18 cellular contexts compared by ENCODE assay signal in the genomic region with DNA sequence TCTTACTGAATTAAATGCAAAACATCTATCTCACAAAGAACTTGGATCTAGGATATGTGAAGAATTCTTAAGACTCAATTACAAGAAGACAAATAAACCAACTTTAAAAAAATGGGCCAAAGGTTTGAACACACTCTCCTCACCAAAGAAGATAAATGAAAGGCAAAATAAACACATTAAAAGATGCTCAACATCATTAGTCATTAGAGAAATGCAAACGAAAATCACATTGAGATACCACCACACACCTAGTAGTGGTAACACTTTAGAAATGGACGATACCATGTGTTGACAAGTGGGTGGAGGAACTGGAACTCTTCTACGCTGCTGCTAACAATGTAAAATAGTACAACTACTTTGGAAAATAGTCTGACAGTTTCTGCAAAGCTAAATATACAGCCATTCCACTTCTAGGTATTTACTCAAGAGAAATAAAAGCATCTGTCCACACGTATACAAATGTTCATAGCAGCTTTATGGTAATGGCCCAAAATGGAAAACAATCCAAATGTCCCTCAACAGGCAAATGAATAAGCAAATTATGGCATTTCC.
DNase-seq lines count a peak whose midpoint lies in the region; FAIRE-seq and TF ChIP-seq lines count a peak whose summit lies in the region.
"Had no signal": no experiment of that assay in that cellular context is flagged by ENCODE, and none has a peak within 500 bp of the region (broad histone marks: within the 10 kb centered on the region; RNA-seq: fewer than 3 reads in every experiment).

No MANE protein-coding gene starts in this region.

- H3K4me1 ChIP-seq in esophagus squamous epithelium (no peaks in the 10 kb centered on the region), GM23248 (ENCODE audit: insufficient read depth) (no peaks in the 10 kb centered on the region)
- H3K4me1 ChIP-seq: BLaER1 had no signal

- no peak overlapping the region for H3K4me3 Mint-ChIP-seq in type B pancreatic cell
- H3K4me3 Mint-ChIP-seq: CD14-positive monocyte; CD4-positive, alpha-beta memory T cell; H9; IgD-negative memory B cell had no signal

- H3K27me3 Mint-ChIP-seq in type B pancreatic cell, result no peaks in the 10 kb centered on the region

- H3K9me2 ChIP-seq in GM23248 (ENCODE audit: insufficient read depth), result no peaks in the 10 kb centered on the region

- H3K27ac ChIP-seq in esophagus squamous epithelium (no peak overlapping the region), GM23248 (no peak overlapping the region)
- H3K27ac ChIP-seq: BLaER1 had no signal

- peaks cover 26% of the 10 kb centered on the region for H3K4me1 Mint-ChIP-seq in type B pancreatic cell (ENCODE audit: unreplicated experiment)
- H3K4me1 Mint-ChIP-seq: IgD-negative memory B cell had no signal

- no peaks in the 10 kb centered on the region for H3K36me3 ChIP-seq in esophagus squamous epithelium
- no peaks in the 10 kb centered on the region for H3K36me3 ChIP-seq in GM23248 (ENCODE audit: low read depth)
- H3K36me3 ChIP-seq: BLaER1 had no signal

- peaks cover 8% of the 10 kb centered on the region for H3K36me3 Mint-ChIP-seq in type B pancreatic cell
- H3K36me3 Mint-ChIP-seq: CD4-positive, alpha-beta memory T cell; IgD-negative memory B cell had no signal

- no peak for TF ChIP-seq CTCF in D721Med (IDR thresholded peaks at IDR 0.05; ENCODE audit: insufficient read depth, missing control alignments)
- TF ChIP-seq CTCF in type B pancreatic cell (conservative IDR thresholded peaks at IDR 0.05), result no peak
- TF ChIP-seq CTCF in esophagus squamous epithelium (IDR thresholded peaks at IDR 0.05), result no peak

- DNase-seq in D721Med (ENCODE audit: insufficient read length, low spot score) (no peak), NCI-H526 (lab: John Stamatoyannopoulos, UW) (peak; percentile 84 to 86), type B pancreatic cell (ENCODE audit: extremely low spot score, unreplicated experiment) (no peak), esophagus squamous epithelium (lab: John Stamatoyannopoulos, UW) (no peak), GM23248 (no peak)
- DNase-seq in activated CD4-positive, CD25-positive, alpha-beta regulatory T cell treated with anti-CD3 and anti-CD28 coated beads, Interleukin-2, amount 50 U/mL, for 72 hours, result no peak
- DNase-seq: 8988T; CD4-positive, alpha-beta memory T cell; H9 had no signal

- H3K4me3 ChIP-seq in esophagus squamous epithelium (no peak overlapping the region), GM23248 (no peak overlapping the region)
- H3K4me3 ChIP-seq: BLaER1 had no signal

- H3K9ac ChIP-seq in GM23248, result no peak overlapping the region
- H3K9ac ChIP-seq: BLaER1 had no signal

- H4K20me1 ChIP-seq in GM23248 (ENCODE audit: insufficient read depth), result no peaks in the 10 kb centered on the region
- H4K20me1 ChIP-seq: BLaER1 had no signal

- H3K27me3 ChIP-seq in esophagus squamous epithelium (peaks cover 0 to 5% (median 0%) of the 10 kb centered on the region in 4 donors), GM23248 (replicated peaks; ENCODE audit: insufficient read depth) (peaks cover 21% of the 10 kb centered on the region)
- H3K27me3 ChIP-seq: BLaER1 had no signal

- no peak overlapping the region for H2AFZ ChIP-seq in GM23248

- intact Hi-C loops in esophagus squamous epithelium (cut with DNase I), result no loop called here

- no peaks in the 10 kb centered on the region for H3F3A ChIP-seq in GM23248 (ENCODE audit: insufficient read depth)

- FAIRE-seq in D721Med (lab: Jason Lieb, UNC) (peak; percentile 51), colon (lab: Jason Lieb, UNC) (peak; percentile 28)
- FAIRE-seq: G401.6, GM12891, GM18507, H1, HepG2 had no signal

- no peaks in the 10 kb centered on the region for H3K9me3 ChIP-seq in esophagus squamous epithelium
- no peaks in the 10 kb centered on the region for H3K9me3 ChIP-seq in GM23248 (ENCODE audit: low read depth)

- TF ChIP-seq POLR2A in esophagus squamous epithelium (IDR thresholded peaks at IDR 0.05), result no peak

- peaks cover 25% of the 10 kb centered on the region for H3K9me3 Mint-ChIP-seq in type B pancreatic cell

- in situ Hi-C loops in GM23248 (cut with MboI), result no loop called here

- H3K79me2 ChIP-seq in GM23248 (ENCODE audit: insufficient read depth), result no peaks in the 10 kb centered on the region

- H3K27ac Mint-ChIP-seq in type B pancreatic cell, result peak overlapping the region; percentile 88
- H3K27ac Mint-ChIP-seq: CD14-positive monocyte; CD4-positive, alpha-beta memory T cell; H9; IgD-negative memory B cell had no signal

- WGBS in esophagus squamous epithelium, 2 donors, result 54 to 57% methylated on average over 4 of the region's 4 CpGs
- 50 to 54% methylated on average over 4 of the region's 4 CpGs for WGBS in GM23248 (ENCODE audit: low coverage in 1 of 2, low lambda C conversion rate in 2 of 2, missing lambda C conversion rate in 2 of 2), 2 experiments

- H3K4me2 ChIP-seq in GM23248 (ENCODE audit: unreplicated experiment), result no peak overlapping the region
- H3K4me2 ChIP-seq: BLaER1 had no signal

Comparison
In these comparisons a context has a peak if more than half of its experiments do, and no peak if none do; other contexts are left out.
1. DNase-seq: peak in NCI-H526 (2 of 2); none in D721Med (single experiment), type B pancreatic cell (single experiment), esophagus squamous epithelium (single experiment), activated CD4-positive, CD25-positive, alpha-beta regulatory T cell treated with anti-CD3 and anti-CD28 coated beads, Interleukin-2, amount 50 U/mL, for 72 hours (single experiment) and GM23248 (single experiment).